8 cellular contexts compared by ENCODE assay signal in the genomic region with DNA sequence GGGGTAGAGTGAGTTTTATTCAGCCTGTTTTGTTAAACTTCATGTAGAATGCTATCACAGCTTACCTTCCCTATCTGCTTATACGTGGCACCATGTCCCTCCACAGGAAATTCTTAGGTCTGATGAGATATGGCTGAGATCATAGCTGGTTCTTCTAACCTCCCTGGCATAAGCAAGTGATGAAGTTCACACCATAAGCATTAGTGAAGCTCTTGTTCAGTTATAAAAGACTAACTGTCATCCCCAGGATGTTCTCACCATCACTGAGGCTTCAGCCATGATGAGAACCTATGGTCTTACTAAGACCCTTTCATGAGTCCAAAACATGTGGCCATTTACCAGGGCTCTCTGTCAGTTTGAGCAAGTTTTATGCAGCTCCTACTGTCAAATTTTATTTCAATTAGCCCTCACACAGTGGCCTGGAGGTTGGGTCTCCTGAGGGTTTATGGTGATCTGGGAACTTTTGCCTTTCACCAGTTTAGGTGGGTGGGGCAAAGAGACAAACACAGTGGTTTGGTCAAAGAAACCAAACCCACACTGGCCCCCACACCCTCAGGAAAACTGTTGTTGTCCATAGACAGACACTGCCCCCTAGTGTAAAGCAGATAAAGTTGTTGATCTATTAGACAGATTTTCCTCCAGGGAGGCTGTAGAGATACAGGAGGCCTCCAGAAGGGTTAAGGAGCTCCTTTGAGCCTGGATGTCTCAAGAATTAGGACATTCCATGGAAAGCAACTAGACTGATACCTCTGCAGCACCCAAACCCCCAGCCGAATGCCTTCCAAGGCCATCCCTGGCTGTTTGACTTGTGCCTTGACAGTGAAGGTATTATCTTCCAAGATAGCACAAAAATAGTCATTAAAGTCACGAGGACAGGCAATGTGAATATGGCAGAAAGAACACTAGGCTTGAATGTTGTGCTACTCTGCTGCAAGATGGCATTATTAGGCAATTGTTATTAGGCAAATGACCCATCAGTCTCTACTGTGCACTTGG. TPM values are rescaled to one million over a fixed set of nuclear protein-coding genes. Genes with fewer than 3 reads are reported as not detected.
DNase-seq lines count a peak whose midpoint lies in the region; ATAC-seq and TF ChIP-seq lines count a peak whose summit lies in the region.

No MANE protein-coding gene starts in this region.

- H3K27ac ChIP-seq in neural progenitor cell: no peak overlapping the region

- H3K36me3 Mint-ChIP-seq in neural progenitor cell: no peaks in the 10 kb centered on the region

- H3K9ac ChIP-seq in neural progenitor cell: no peak overlapping the region

- DNase-seq in AG04449 (ENCODE audit: low read depth, low spot score) (no peak), GM12865 (ENCODE audit: low read depth) (peak; percentile 44), LoVo (ENCODE audit: low spot score) (peak; percentile 33), SW480 (ENCODE audit: low spot score) (peak; percentile 59), fibroblast of peridontal ligament (ENCODE audit: extremely low read depth) (peak; percentile 71), neural progenitor cell (ENCODE audit: low spot score) (peak; percentile 77)

- no peak overlapping the region for H3K27ac Mint-ChIP-seq in neural progenitor cell

- H3K9me3 ChIP-seq in neural progenitor cell (ENCODE audit: low read depth): no peaks in the 10 kb centered on the region

- H3K4me2 ChIP-seq in neural progenitor cell: no peak overlapping the region

- H3K27me3 ChIP-seq in neural progenitor cell: peaks cover 20% of the 10 kb centered on the region

- peaks cover 4% of the 10 kb centered on the region for H3K4me1 Mint-ChIP-seq in neural progenitor cell

- no peaks in the 10 kb centered on the region for H3K4me1 ChIP-seq in neural progenitor cell

- H3K4me3 ChIP-seq in AG04449 (ENCODE audit: low read depth, low read length) (no peak overlapping the region), GM12865 (ENCODE audit: low read depth, low read length) (no peak overlapping the region), neural progenitor cell (no peak overlapping the region)

- peak overlapping the region; percentile 14 for H2AFZ ChIP-seq in neural progenitor cell (replicated peaks)

- H3K9me3 Mint-ChIP-seq in neural progenitor cell: no peaks in the 10 kb centered on the region

- no peak overlapping the region for H3K4me3 Mint-ChIP-seq in neural progenitor cell

- CTCF ChIA-PET in AG04449 (lab: Yijun Ruan, JAX): interaction anchor here (0.9 to 3.6 kb wide), 25 partner anchors 9 to 373 kb away, joined by 3 to 32 read pairs (median 4); no protein-coding TSS in a partner anchor

- ATAC-seq in GM21515 (IDR thresholded peaks at IDR 0.05; ENCODE audit: unreplicated experiment) (no peak), HG03280 (IDR thresholded peaks at IDR 0.05; ENCODE audit: unreplicated experiment) (no peak)

- peaks cover 3% of the 10 kb centered on the region for H4K20me1 ChIP-seq in neural progenitor cell (ENCODE audit: low read depth)

- peak; percentile 66 for TF ChIP-seq CTCF in AG04449 (IDR thresholded peaks at IDR 0.05; ENCODE audit: insufficient read depth, low read length, missing control alignments)
- peak; percentile 62 for TF ChIP-seq CTCF in GM12865 (IDR thresholded peaks at IDR 0.05; ENCODE audit: insufficient read depth, low read depth, low read length, missing control alignments)
- peak; percentile 85 for TF ChIP-seq CTCF in neural progenitor cell (IDR thresholded peaks at IDR 0.05)

- H3K36me3 ChIP-seq in neural progenitor cell: no peaks in the 10 kb centered on the region

- POLR2A ChIA-PET in AG04449 (lab: Yijun Ruan, JAX): no interaction called here

- H3K27me3 Mint-ChIP-seq in neural progenitor cell (ENCODE audit: insufficient read depth, low read depth): peaks cover 15% of the 10 kb centered on the region

- peaks cover 15% of the 10 kb centered on the region for H3F3A ChIP-seq in neural progenitor cell (ENCODE audit: low read depth)

- H3K79me2 ChIP-seq in neural progenitor cell (ENCODE audit: low read depth): no peaks in the 10 kb centered on the region

RNA-seq across cellular contexts. Expression of a gene that starts 5.0 kb away (rescaled TPM):
- total RNA-seq in neural progenitor cell (ENCODE audit: low replicate concordance): 0.62 and 1.9 TPM in 2 replicates
